ENCODE assay signal across 14 cellular contexts in the genomic region with DNA sequence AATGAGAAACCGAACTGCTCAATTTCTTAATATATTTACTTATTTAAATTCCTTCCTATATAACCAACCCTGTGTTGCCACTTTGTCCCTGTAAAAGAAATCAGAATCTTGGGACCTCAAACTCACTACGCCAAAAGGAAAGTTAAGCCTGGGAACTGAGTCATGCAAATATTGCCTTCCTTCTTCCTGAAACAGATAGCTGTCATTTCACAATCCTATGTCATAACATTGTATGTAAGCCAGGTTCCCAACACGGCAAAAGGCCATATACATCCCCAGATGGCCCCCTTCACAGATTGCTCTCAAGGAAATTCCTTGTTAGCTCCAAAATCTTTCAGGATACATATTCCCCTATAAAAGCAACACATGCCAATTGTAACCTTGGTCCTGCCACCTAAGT. TPM values are rescaled to one million over a fixed set of nuclear protein-coding genes. Genes with fewer than 3 reads are reported as not detected.
DNase-seq lines count a peak whose midpoint lies in the region; ATAC-seq, FAIRE-seq and TF ChIP-seq lines count a peak whose summit lies in the region.
"Had no signal": no experiment of that assay in that cellular context is flagged by ENCODE, and none has a peak within 500 bp of the region (broad histone marks: within the 10 kb centered on the region; RNA-seq: fewer than 3 reads in every experiment).

No MANE protein-coding gene starts in this region.

- no peak overlapping the region for H3K4me2 ChIP-seq in trophoblast cell (ENCODE audit: low read length)

- H3K18ac ChIP-seq in trophoblast cell (ENCODE audit: low read length), result no peak overlapping the region

- H3K36me3 ChIP-seq in bronchial epithelial cell (ENCODE audit: control insufficient read depth, insufficient read depth, low read length) (peaks cover 1% of the 10 kb centered on the region), trophoblast cell (ENCODE audit: control insufficient read depth in 1 of 2, insufficient read depth in 2 of 2, low read length in 2 of 2) (peaks cover 2% of the 10 kb centered on the region in 2 experiments)
- H3K36me3 ChIP-seq: left lung had no signal

- H2AK5ac ChIP-seq in trophoblast cell (ENCODE audit: low read length), result no peak overlapping the region

- H3K27ac ChIP-seq in trophoblast cell (ENCODE audit: low read depth, low read length) (no peak overlapping the region), caudate nucleus (ENCODE audit: low read depth, low read length) (no peak overlapping the region)

- peak overlapping the region; percentile 70 for H3K4me3 Mint-ChIP-seq in activated CD4-positive, alpha-beta T cell treated with anti-CD3 and anti-CD28 coated beads, Interleukin-2, amount 10 ng/mL, durations not matched to agents 24 days and 14 days

- no peak overlapping the region for H4K12ac ChIP-seq in trophoblast cell (ENCODE audit: low read depth, low read length)

- ATAC-seq in HG03342 (IDR thresholded peaks at IDR 0.05; ENCODE audit: unreplicated experiment), result no peak
- no peak for ATAC-seq in HG03280 (IDR thresholded peaks at IDR 0.05; ENCODE audit: unreplicated experiment)
- ATAC-seq: left lung had no signal

- H3K79me2 ChIP-seq in trophoblast cell (ENCODE audit: control insufficient read depth, insufficient read depth, low read length, poor library complexity), result no peaks in the 10 kb centered on the region

- peaks cover 2% of the 10 kb centered on the region for H3K79me1 ChIP-seq in trophoblast cell (ENCODE audit: low read length)

- no peak overlapping the region for H2AFZ ChIP-seq in trophoblast cell (ENCODE audit: insufficient read depth, low read length, poor library complexity)

- intact Hi-C loops in activated CD4-positive, alpha-beta T cell treated with anti-CD3 and anti-CD28 coated beads, Interleukin-2, amount 10 ng/mL, durations not matched to agents 24 days and 14 days (cut with micrococcal nuclease), result no loop called here

- H3K14ac ChIP-seq in trophoblast cell (ENCODE audit: low read length), result no peak overlapping the region

- peaks cover 74% of the 10 kb centered on the region for H3K4me1 Mint-ChIP-seq in activated CD4-positive, alpha-beta T cell treated with anti-CD3 and anti-CD28 coated beads, Interleukin-2, amount 10 ng/mL, durations not matched to agents 24 days and 14 days

- no CpG with 5 or more reads among the region's 3 CpGs for WGBS in trophoblast cell (ENCODE audit: extremely low coverage, insufficient coverage, insufficient read length)

- H4K8ac ChIP-seq in trophoblast cell (ENCODE audit: low read depth, low read length), result no peak overlapping the region

- no peaks in the 10 kb centered on the region for H3K27me3 ChIP-seq in bronchial epithelial cell (ENCODE audit: control insufficient read depth, insufficient read depth, low read length)
- no peaks in the 10 kb centered on the region for H3K27me3 ChIP-seq in trophoblast cell (ENCODE audit: insufficient read depth, low read length)
- H3K27me3 ChIP-seq: left lung had no signal

- peaks cover under 1% of the 10 kb centered on the region for H3K9me3 Mint-ChIP-seq in activated CD4-positive, alpha-beta T cell treated with anti-CD3 and anti-CD28 coated beads, Interleukin-2, amount 10 ng/mL, durations not matched to agents 24 days and 14 days

- H3K4me1 ChIP-seq in trophoblast cell (ENCODE audit: control insufficient read depth in 1 of 2, insufficient read depth in 2 of 2, low read length in 2 of 2), result peaks cover 3 to 11% of the 10 kb centered on the region in 2 experiments

- no peak overlapping the region for H3K9ac ChIP-seq in trophoblast cell (ENCODE audit: low read length)

- H3K23ac ChIP-seq in trophoblast cell (ENCODE audit: low read length), result no peak overlapping the region

- TF ChIP-seq CTCF in bronchial epithelial cell (IDR thresholded peaks at IDR 0.05; ENCODE audit: insufficient read depth, low read length, severe bottlenecking), result no peak

- peak overlapping the region; percentile 75 for H3K27ac Mint-ChIP-seq in activated CD4-positive, alpha-beta T cell treated with anti-CD3 and anti-CD28 coated beads, Interleukin-2, amount 10 ng/mL, durations not matched to agents 24 days and 14 days

- no peak for DNase-seq in activated CD4-positive, alpha-beta T cell treated with anti-CD3 and anti-CD28 coated beads, Interleukin-2, amount 10 ng/mL, durations not matched to agents 24 days and 14 days
- no peak for DNase-seq in activated CD4-positive, alpha-beta T cell treated with anti-CD3 and anti-CD28 coated beads, Interleukin-2, amount 50 U/mL, for 1 hour
- DNase-seq in NOMO-1 treated with DMSO at 0.1 percent for 48 hours (lab: John Stamatoyannopoulos, UW; ENCODE audit: unreplicated experiment), result peak; percentile 71
- peak; percentile 75 for DNase-seq in bronchial epithelial cell (ENCODE audit: low read depth)
- peak; percentile 31 to 81 for DNase-seq in trophoblast cell
- DNase-seq in caudate nucleus (lab: John Stamatoyannopoulos, UW), result no peak
- DNase-seq: hypothalamus, left lung, naive B cell, NCI-H2029 treated with DMSO at 0.1 percent for 48 hours, NCI-H69 had no signal

- no peaks in the 10 kb centered on the region for H3K27me3 Mint-ChIP-seq in activated CD4-positive, alpha-beta T cell treated with anti-CD3 and anti-CD28 coated beads, Interleukin-2, amount 10 ng/mL, durations not matched to agents 24 days and 14 days

- no peak overlapping the region for H3K4me3 ChIP-seq in bronchial epithelial cell (ENCODE audit: low read depth, low read length)
- no peak overlapping the region for H3K4me3 ChIP-seq in trophoblast cell (ENCODE audit: low read depth, low read length)
- H3K4me3 ChIP-seq: left lung had no signal

- no peak overlapping the region for H2BK120ac ChIP-seq in trophoblast cell (ENCODE audit: insufficient read depth, low read length, poor library complexity)

- H4K91ac ChIP-seq in trophoblast cell (ENCODE audit: low read depth, low read length), result no peak overlapping the region

- H2BK5ac ChIP-seq in trophoblast cell (ENCODE audit: low read depth, low read length, poor library complexity), result no peak overlapping the region

- peak; percentile 58 for FAIRE-seq in bronchial epithelial cell (lab: Jason Lieb, UNC)
- FAIRE-seq: A204.1 had no signal

- no peak overlapping the region for H3K4ac ChIP-seq in trophoblast cell (ENCODE audit: low read depth, low read length)

- H3K36me3 Mint-ChIP-seq in activated CD4-positive, alpha-beta T cell treated with anti-CD3 and anti-CD28 coated beads, Interleukin-2, amount 10 ng/mL, durations not matched to agents 24 days and 14 days (ENCODE audit: low read depth), result peaks cover 34% of the 10 kb centered on the region

- no peak overlapping the region for H2BK12ac ChIP-seq in trophoblast cell (ENCODE audit: low read length)

- H3K9me3 ChIP-seq in trophoblast cell (ENCODE audit: insufficient read depth, low read depth, low read length), result peaks cover 3% of the 10 kb centered on the region
- H3K9me3 ChIP-seq: left lung had no signal

RNA-seq across cellular contexts. Expression of gene C21orf91, which starts 39.7 kb away (rescaled TPM):
- total RNA-seq in activated CD4-positive, alpha-beta T cell treated with anti-CD3 and anti-CD28 coated beads, Interleukin-2, amount 10 ng/mL, durations not matched to agents 24 days and 14 days, result 37.0 and 39.6 TPM in 2 replicates
- total RNA-seq in bronchial epithelial cell, result 6.6 and 11.5 TPM in 2 replicates
- polyA plus RNA-seq in trophoblast cell (2013), result 55.9 and 57.7 TPM in 2 replicates

Comparison
In these comparisons a context has a peak if more than half of its experiments do, and no peak if none do; other contexts are left out.
1. DNase-seq: peak in NOMO-1 treated with DMSO at 0.1 percent for 48 hours (single experiment), bronchial epithelial cell (single experiment) and trophoblast cell (2 of 2); none in activated CD4-positive, alpha-beta T cell treated with anti-CD3 and anti-CD28 coated beads, Interleukin-2, amount 10 ng/mL, durations not matched to agents 24 days and 14 days (single experiment), activated CD4-positive, alpha-beta T cell treated with anti-CD3 and anti-CD28 coated beads, Interleukin-2, amount 50 U/mL, for 1 hour (single experiment) and caudate nucleus (0 of 61).